11 cellular contexts compared by ENCODE assay signal in the genomic region with DNA sequence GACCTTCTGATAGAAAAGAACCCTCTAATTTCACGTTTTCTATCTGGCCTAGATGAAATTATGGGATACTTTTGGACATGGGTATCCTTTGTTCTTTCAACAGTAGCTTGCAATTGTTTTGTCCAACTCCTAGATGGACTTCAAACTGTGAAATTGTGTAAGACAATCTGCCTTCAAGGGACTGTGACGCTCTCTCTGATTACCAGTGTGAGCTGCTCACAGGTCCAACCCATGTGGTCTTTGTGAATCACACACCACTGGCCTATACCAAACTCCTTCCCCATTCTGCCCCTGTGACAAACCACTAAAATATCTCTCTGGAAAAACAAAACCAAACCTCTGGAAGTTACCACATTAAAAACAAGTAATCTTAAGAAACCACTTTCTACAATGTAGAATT. TPM values are rescaled to one million over a fixed set of nuclear protein-coding genes. Genes with fewer than 3 reads are reported as not detected.
DNase-seq lines count a peak whose midpoint lies in the region; TF ChIP-seq lines count a peak whose summit lies in the region.
"Had no signal": no experiment of that assay in that cellular context is flagged by ENCODE, and none has a peak within 500 bp of the region (broad histone marks: within the 10 kb centered on the region; RNA-seq: fewer than 3 reads in every experiment).

No MANE protein-coding gene starts in this region.

- H3K9ac ChIP-seq in GM23248 (peak overlapping the region; percentile 18; the same call in 1 of the 2 replicates), fibroblast of lung (ENCODE audit: insufficient read depth, low read length) (no peak overlapping the region)

- H3K27ac ChIP-seq in GM23248 (peak overlapping the region; percentile 58), SJSA1 (peak overlapping the region; percentile 69), fibroblast of lung (ENCODE audit: insufficient read depth, low read length) (peak overlapping the region; percentile 68), left ventricle myocardium inferior (replicated peaks) (no peak overlapping the region)

- no peaks in the 10 kb centered on the region for H3K9me2 ChIP-seq in GM23248 (ENCODE audit: insufficient read depth)

- in situ Hi-C loops in GM23248 (cut with MboI), result no loop called here

- H3K27me3 ChIP-seq in GM23248 (replicated peaks; ENCODE audit: insufficient read depth) (no peaks in the 10 kb centered on the region), SJSA1 (replicated peaks) (no peaks in the 10 kb centered on the region), fibroblast of lung (ENCODE audit: control insufficient read depth, insufficient read depth, low read length) (no peaks in the 10 kb centered on the region), left ventricle myocardium inferior (ENCODE audit: low read depth) (no peaks in the 10 kb centered on the region)

- peaks cover 16% of the 10 kb centered on the region for H3K4me1 ChIP-seq in GM23248 (ENCODE audit: insufficient read depth)
- peaks cover 26% of the 10 kb centered on the region for H3K4me1 ChIP-seq in SJSA1 (replicated peaks)
- H3K4me1 ChIP-seq in fibroblast of lung (ENCODE audit: control insufficient read depth, extremely low read depth, insufficient read depth, low read length), result peaks cover 9% of the 10 kb centered on the region
- no peaks in the 10 kb centered on the region for H3K4me1 ChIP-seq in left ventricle myocardium inferior

- intact Hi-C loops in left ventricle myocardium inferior (cut with micrococcal nuclease), result no loop called here

- no peaks in the 10 kb centered on the region for H3K9me3 ChIP-seq in GM23248 (ENCODE audit: low read depth)
- H3K9me3 ChIP-seq in SJSA1 (replicated peaks), result no peaks in the 10 kb centered on the region
- H3K9me3 ChIP-seq in fibroblast of lung (ENCODE audit: control insufficient read depth, insufficient read depth, low read depth, low read length), result no peaks in the 10 kb centered on the region
- no peaks in the 10 kb centered on the region for H3K9me3 ChIP-seq in left ventricle myocardium inferior (replicated peaks)

- H3K36me3 ChIP-seq in GM23248 (ENCODE audit: low read depth), result no peaks in the 10 kb centered on the region
- 0 out of 2 replicates have a peak, but pooled peaks cover 13% of the 10 kb centered on the region for H3K36me3 ChIP-seq in SJSA1
- H3K36me3 ChIP-seq in fibroblast of lung (ENCODE audit: control insufficient read depth, insufficient read depth, low read length), result peaks cover 3% of the 10 kb centered on the region
- peaks cover 16% of the 10 kb centered on the region for H3K36me3 ChIP-seq in left ventricle myocardium inferior

- 33 to 36% methylated on average over 2 of the region's 2 CpGs for WGBS in GM23248 (ENCODE audit: low coverage in 1 of 2, low lambda C conversion rate in 2 of 2, missing lambda C conversion rate in 2 of 2), 2 experiments

- H2AFZ ChIP-seq in GM23248 (no peak overlapping the region), fibroblast of lung (ENCODE audit: low read length) (no peak overlapping the region)

- DNase-seq in GM23248, result peak; percentile 98
- DNase-seq in SJSA1 (ENCODE audit: low read depth in 1 of 2, low spot score in 2 of 2), result peak; percentile 85 to 89
- peak; percentile 96 to 99 for DNase-seq in fibroblast of lung (ENCODE audit: low read depth in 2 of 2)
- DNase-seq in retinal pigment epithelial cell (ENCODE audit: low read depth), result peak; percentile 38
- DNase-seq in left ventricle myocardium inferior, result no peak
- DNase-seq in activated naive CD4-positive, alpha-beta T cell treated with Interleukin-2 at 50 U/mL for 16 hours, result no peak
- no peak for DNase-seq in T-helper 9 cell
- DNase-seq in HT-29 (ENCODE audit: low spot score), result no peak
- DNase-seq: activated CD8-positive, alpha-beta T cell treated with anti-CD3 and anti-CD28 coated beads for 36 hours; DND-41; NCI-H2029 had no signal

- TF ChIP-seq CTCF in fibroblast of lung (conservative IDR thresholded peaks at IDR 0.05 in 1 of 2, IDR thresholded peaks at IDR 0.05 in 1 of 2; ENCODE audit: low read depth in 1 of 2, low read length in 2 of 2), result no peak
- no peak for TF ChIP-seq CTCF in retinal pigment epithelial cell (conservative IDR thresholded peaks at IDR 0.05; ENCODE audit: low read depth, low read length)
- no peak for TF ChIP-seq CTCF in left ventricle myocardium inferior (IDR thresholded peaks at IDR 0.05; ENCODE audit: borderline replicate concordance)

- H3K4me2 ChIP-seq in GM23248 (ENCODE audit: unreplicated experiment) (peak overlapping the region; percentile 43), fibroblast of lung (ENCODE audit: extremely low read depth, insufficient read depth, low read length) (no peak overlapping the region)

- no peak overlapping the region for H3K4me3 ChIP-seq in GM23248
- peak overlapping the region; percentile 6 for H3K4me3 ChIP-seq in SJSA1
- H3K4me3 ChIP-seq in fibroblast of lung (replicated peaks in 1 of 4; ENCODE audit: control extremely low read depth in 1 of 4, insufficient read depth in 1 of 4, low read depth in 3 of 4, low read length in 4 of 4), result no peak overlapping the region
- no peak overlapping the region for H3K4me3 ChIP-seq in retinal pigment epithelial cell (ENCODE audit: low read length)
- H3K4me3 ChIP-seq in left ventricle myocardium inferior, result no peak overlapping the region

- peaks cover 17% of the 10 kb centered on the region for H3F3A ChIP-seq in GM23248 (ENCODE audit: insufficient read depth)

- H4K20me1 ChIP-seq in GM23248 (ENCODE audit: insufficient read depth), result no peaks in the 10 kb centered on the region
- H4K20me1 ChIP-seq in fibroblast of lung (ENCODE audit: control insufficient read depth, extremely low read depth, insufficient read depth, low read length), result no peaks in the 10 kb centered on the region

- H3K79me2 ChIP-seq in GM23248 (ENCODE audit: insufficient read depth) (0 out of 2 replicates have a peak, but pooled peaks cover 3% of the 10 kb centered on the region), fibroblast of lung (ENCODE audit: control insufficient read depth, insufficient read depth, low read length) (no peaks in the 10 kb centered on the region)

RNA-seq across cellular contexts. Expression of a gene that starts 59.5 kb away (rescaled TPM):
- 3.4 and 10.2 TPM in 2 replicates for total RNA-seq in GM23248 (2014; rRNA removed; shearing (Covaris generic))
- polyA plus RNA-seq in GM23248 (2016; fragmentation: Nextera tagmentation; extraction: Ambion mirVana) (1.9 and 2.6 TPM in 2 replicates), fibroblast of lung (4.4 TPM in 2 replicates)
- 10.7 and 14.3 TPM in 2 replicates for total RNA-seq in SJSA1 (2014; rRNA removed; shearing (Covaris generic))
- total RNA-seq in fibroblast of lung (11.3 and 16.3 TPM in 2 replicates), left ventricle myocardium inferior (1.8 TPM)
- 3.8 and 4.3 TPM in 2 replicates for polyA plus RNA-seq in fibroblast of lung (2012)
- polyA minus RNA-seq in fibroblast of lung (ENCODE audit: low replicate concordance), result 1.4 and 2.9 TPM in 2 replicates
- total RNA-seq in HT-29 (2014; rRNA removed; shearing (Covaris generic)), result 1.2 TPM in 1 of 2 replicates, not detected in the other

Comparison
In these comparisons a context has a peak if more than half of its experiments do, and no peak if none do; other contexts are left out.
1. DNase-seq: peak in GM23248 (single experiment), SJSA1 (2 of 2), fibroblast of lung (2 of 2) and retinal pigment epithelial cell (single experiment); none in left ventricle myocardium inferior (single experiment), activated naive CD4-positive, alpha-beta T cell treated with Interleukin-2 at 50 U/mL for 16 hours (single experiment), T-helper 9 cell (single experiment) and HT-29 (single experiment).